Comparison of ENCODE assay signal across 34 cellular contexts in the genomic region with DNA sequence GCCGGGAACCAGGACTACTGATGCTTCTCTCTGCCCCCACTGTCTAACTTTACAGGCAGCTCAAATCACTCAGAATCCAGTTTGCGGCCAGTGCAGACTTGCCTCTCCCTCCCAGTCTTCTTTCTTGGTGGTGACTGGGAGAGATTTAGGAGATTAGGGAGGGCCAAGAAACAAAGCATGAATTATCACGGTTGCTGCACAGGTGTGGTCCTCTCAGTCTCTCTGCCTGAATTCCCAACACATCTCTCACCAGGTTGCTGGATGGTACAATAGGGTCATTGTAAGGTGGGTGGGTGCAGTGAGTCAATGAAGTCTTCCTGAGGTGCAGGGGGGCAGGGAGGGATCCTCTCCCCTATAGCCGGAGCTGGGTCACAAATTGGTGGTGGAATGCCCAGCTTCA. TPM values are rescaled to one million over a fixed set of nuclear protein-coding genes. Genes with fewer than 3 reads are reported as not detected.
DNase-seq lines count a peak whose midpoint lies in the region; ATAC-seq and TF ChIP-seq lines count a peak whose summit lies in the region.
"Had no signal": no experiment of that assay in that cellular context is flagged by ENCODE, and none has a peak within 500 bp of the region (broad histone marks: within the 10 kb centered on the region; RNA-seq: fewer than 3 reads in every experiment).

No MANE protein-coding gene starts in this region.

- no peaks in the 10 kb centered on the region for H4K20me1 ChIP-seq in HCT116 (ENCODE audit: insufficient read depth)

- no peak overlapping the region for H3K27ac ChIP-seq in HCT116 (ENCODE audit: low read depth, low read length)
- H3K27ac ChIP-seq in parathyroid adenoma = no peak overlapping the region
- H3K27ac ChIP-seq: A549, ascending aorta, cardiac muscle cell, heart right ventricle, lower lobe of right lung, ovary, SJSA1, thoracic aorta, vagina had no signal

- DNase-seq in HCT116 (ENCODE audit: low read depth, low spot score) (no peak), NCI-H69 (lab: John Stamatoyannopoulos, UW) (peak; percentile 45), epithelial cell of esophagus (ENCODE audit: low read depth) (peak; percentile 93), T-helper 1 cell (no peak), amygdala (lab: John Stamatoyannopoulos, UW) (no peak)
- DNase-seq: activated B cell treated with CpG ODN at 0.5 μM for 24 hours; activated CD4-positive, alpha-beta T cell treated with anti-CD3 and anti-CD28 coated beads, Interleukin-2, amount 10 ng/mL, durations not matched to agents 7 days and 5 days; activated effector memory CD4-positive, alpha-beta T cell treated with anti-CD3 and anti-CD28 coated beads, Interleukin-2, amount 50 U/mL, for 16 hours; activated naive CD8-positive, alpha-beta T cell treated with anti-CD3 and anti-CD28 coated beads, Interleukin-2, amount 10 ng/mL, durations not matched to agents 7 days and 5 days; activated T-cell treated with anti-CD3 and anti-CD28 coated beads, Interleukin-2, amount 50 U/mL, for 24 hours; effector CD4-positive, alpha-beta T cell; heart right ventricle; KG1; kidney glomerular epithelial cell; lower lobe of right lung; MM.1S; mucosa of descending colon; NCI-H1105 treated with DMSO at 0.1 percent for 48 hours; NCI-H2029; NCI-H748 treated with DMSO at 0.1 percent for 48 hours; ovary; small intestine; stimulated activated CD4-positive, alpha-beta T cell treated with anti-CD3 and anti-CD28 coated beads, Interleukin-1b, Interleukin-23, amount 100 ng/mL, for 48 hours; T-cell had no signal

- RAD21 ChIA-PET in HCT116 (lab: Charles Lee; ENCODE audit: low non-redundant PET in 1 of 2, low total read pairs in 2 of 2, uncharacterized antibody in 2 of 2, unreplicated experiment in 2 of 2) = no interaction called here

- H3K27me3 ChIP-seq in HCT116 (ENCODE audit: insufficient read depth, low read length) = no peaks in the 10 kb centered on the region
- H3K27me3 ChIP-seq in parathyroid adenoma (ENCODE audit: control insufficient read depth, insufficient read depth, low read length) = no peaks in the 10 kb centered on the region
- H3K27me3 ChIP-seq: ascending aorta, cardiac muscle cell, ovary, vagina had no signal

- no TSS peak for BruUV-seq in HCT116 (replicated peaks; lab: Mats Ljungman, UMichigan)

- TF ChIP-seq CTCF in HCT116 (IDR thresholded peaks at IDR 0.05 in 2 of 3, conservative IDR thresholded peaks at IDR 0.05 in 1 of 3; ENCODE audit: borderline replicate concordance in 1 of 3, insufficient read depth in 1 of 3, low read depth in 2 of 3, low read length in 2 of 3) = no peak
- no peak for TF ChIP-seq CTCF in epithelial cell of esophagus (IDR thresholded peaks at IDR 0.05; ENCODE audit: insufficient read depth, low read depth, low read length, missing control alignments)
- TF ChIP-seq CTCF in parathyroid adenoma (IDR thresholded peaks at IDR 0.05) = no peak

- no peak overlapping the region for H3K4me3 ChIP-seq in HCT116 (replicated peaks in 1 of 2; ENCODE audit: low read depth in 1 of 2, low read length in 2 of 2)
- peak overlapping the region; percentile 7 for H3K4me3 ChIP-seq in epithelial cell of esophagus (ENCODE audit: low read length)
- no peak overlapping the region for H3K4me3 ChIP-seq in parathyroid adenoma (ENCODE audit: low read depth, low read length)
- H3K4me3 ChIP-seq: A549, ascending aorta, cardiac muscle cell, heart right ventricle, lower lobe of right lung, mucosa of descending colon, ovary, SJSA1, thoracic aorta, vagina had no signal

- no peaks in the 10 kb centered on the region for H3K36me3 ChIP-seq in HCT116 (ENCODE audit: control insufficient read depth in 1 of 2, insufficient read depth in 2 of 2, low read length in 2 of 2)
- H3K36me3 ChIP-seq in parathyroid adenoma (ENCODE audit: control insufficient read depth, insufficient read depth, low read length) = no peaks in the 10 kb centered on the region
- H3K36me3 ChIP-seq: ascending aorta, cardiac muscle cell, heart right ventricle, lower lobe of right lung, ovary, SJSA1, thoracic aorta, vagina had no signal

- H2AFZ ChIP-seq in HCT116 (ENCODE audit: low read depth, low read length, poor library complexity, severe bottlenecking) = no peak overlapping the region
- H2AFZ ChIP-seq in parathyroid adenoma = peak overlapping the region; percentile 17

- no peak for TF ChIP-seq POLR2A in HCT116 (IDR thresholded peaks at IDR 0.05; ENCODE audit: borderline replicate concordance, extremely low read depth, insufficient read depth, insufficient read length)

- H3K9me3 ChIP-seq in HCT116 (ENCODE audit: control insufficient read depth in 1 of 2, insufficient read depth in 1 of 2, low read depth in 1 of 2, low read length in 2 of 2) (no peaks in the 10 kb centered on the region), parathyroid adenoma (ENCODE audit: control insufficient read depth, low read length) (no peaks in the 10 kb centered on the region)
- H3K9me3 ChIP-seq: A549, ascending aorta, heart right ventricle, lower lobe of right lung, mucosa of descending colon, ovary, SJSA1, thoracic aorta, vagina had no signal

- ATAC-seq in HCT116 = peak; percentile 82
- ATAC-seq in HG03457 (IDR thresholded peaks at IDR 0.05; ENCODE audit: unreplicated experiment) = no peak
- ATAC-seq in GM21737 (IDR thresholded peaks at IDR 0.05; ENCODE audit: unreplicated experiment) = no peak
- ATAC-seq: A549; heart right ventricle; lower lobe of right lung; mucosa of descending colon; natural killer cell treated with Interleukin-12 subunit alpha and Interleukin-12 subunit beta and Interleukin-15 and Interleukin-18, amount 100 ng/mL, for 72 hours; T-cell had no signal

- H3K9me2 ChIP-seq in HCT116 (ENCODE audit: insufficient read depth) = no peaks in the 10 kb centered on the region

- H3K79me2 ChIP-seq in HCT116 (ENCODE audit: insufficient read depth, low read length) (no peaks in the 10 kb centered on the region), parathyroid adenoma (no peaks in the 10 kb centered on the region)

- intact Hi-C loops in HCT116 (cut with micrococcal nuclease) = no loop called here

- H3K9ac ChIP-seq in HCT116 (ENCODE audit: low read length) = no peak overlapping the region
- no peak overlapping the region for H3K9ac ChIP-seq in parathyroid adenoma

- H3K4me1 ChIP-seq in HCT116 (ENCODE audit: control insufficient read depth in 1 of 2, insufficient read depth in 2 of 2, low read length in 2 of 2) (peaks cover 0 to 21% of the 10 kb centered on the region in 2 experiments; a peak in 1 of 4 replicates), parathyroid adenoma (no peaks in the 10 kb centered on the region)
- H3K4me1 ChIP-seq: ascending aorta, heart right ventricle, lower lobe of right lung, SJSA1, vagina had no signal

- TF ChIP-seq RAD21 in HCT116 (IDR thresholded peaks at IDR 0.05; ENCODE audit: low read depth) = no peak

- POLR2A ChIA-PET in HCT116 (lab: Charles Lee) = no interaction called here

- H3K4me2 ChIP-seq in HCT116 (ENCODE audit: low read length) (peak overlapping the region; percentile 33), parathyroid adenoma (ENCODE audit: low read length) (no peak overlapping the region)
- H3K4me2 ChIP-seq: A549 had no signal

- CTCF ChIA-PET in HCT116 (lab: Charles Lee) = no interaction called here

TF ChIP-seq in HCT116, 20 proteins besides CTCF, POLR2A, EP300 and RAD21:
- TF ChIP-seq SIN3A (IDR thresholded peaks at IDR 0.05; ENCODE audit: low read depth) (no peak), EZH2 (IDR thresholded peaks at IDR 0.05) (no peak), EZH2phosphoT487 (IDR thresholded peaks at IDR 0.05; ENCODE audit: borderline replicate concordance) (no peak), SP1 (IDR thresholded peaks at IDR 0.05; ENCODE audit: low read depth) (no peak), EGR1 (IDR thresholded peaks at IDR 0.05; ENCODE audit: low read depth) (no peak)
- TF ChIP-seq, protein P1, sequence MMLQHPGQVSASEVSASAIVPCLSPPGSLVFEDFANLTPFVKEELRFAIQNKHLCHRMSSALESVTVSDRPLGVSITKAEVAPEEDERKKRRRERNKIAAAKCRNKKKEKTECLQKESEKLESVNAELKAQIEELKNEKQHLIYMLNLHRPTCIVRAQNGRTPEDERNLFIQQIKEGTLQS (IDR thresholded peaks at IDR 0.05) = no peak

RNA-seq across cellular contexts. Expression of a gene that starts 12.6 kb away (rescaled TPM):
- 229 TPM for total RNA-seq in HCT116 (2021; ENCODE audit: unreplicated experiment)
- 638 and 798 TPM in 2 replicates for polyA plus RNA-seq in HCT116 (2012)

RNA-seq across cellular contexts. Expression of a gene that starts 30.6 kb away (rescaled TPM):
- total RNA-seq in HCT116 (2021; ENCODE audit: unreplicated experiment) = 340 TPM
- 152 and 230 TPM in 2 replicates for polyA plus RNA-seq in HCT116 (2012)

Comparison
In these comparisons a context has a peak if more than half of its experiments do, and no peak if none do; other contexts are left out.
1. DNase-seq: peak in NCI-H69 (single experiment) and epithelial cell of esophagus (single experiment); none in HCT116 (single experiment), T-helper 1 cell (0 of 5) and amygdala (0 of 56).